ENCODE assay signal across 10 cellular contexts in genomic region chr5:176660530-176660859, GRCh38. TPM values are rescaled to one million over a fixed set of nuclear protein-coding genes. Genes with fewer than 3 reads are reported as not detected.
DNase-seq lines count a peak whose midpoint lies in the region; ATAC-seq, FAIRE-seq and TF ChIP-seq lines count a peak whose summit lies in the region.
"Had no signal": no experiment of that assay in that cellular context is flagged by ENCODE, and none has a peak within 500 bp of the region (broad histone marks: within the 10 kb centered on the region; RNA-seq: fewer than 3 reads in every experiment).

No MANE protein-coding gene starts in this region.

- H3K9ac ChIP-seq in HepG2 (ENCODE audit: insufficient read depth, low read depth, low read length) = no peak overlapping the region

- no peaks in the 10 kb centered on the region for H3K9me3 ChIP-seq in HepG2 (ENCODE audit: low read length)
- H3K9me3 ChIP-seq in right lobe of liver = no peaks in the 10 kb centered on the region
- H3K9me3 ChIP-seq in testis = no peaks in the 10 kb centered on the region
- H3K9me3 ChIP-seq: BE2C, MG63 had no signal

- H4K20me1 ChIP-seq in HepG2 (ENCODE audit: insufficient read depth, low read length) = no peaks in the 10 kb centered on the region

- FAIRE-seq in HepG2 (lab: Jason Lieb, UNC) = no peak

- H3K27me3 ChIP-seq in HepG2 (ENCODE audit: control insufficient read depth in 1 of 2, insufficient read depth in 2 of 2, low read length in 2 of 2) = peaks cover 3 to 4% of the 10 kb centered on the region in 2 experiments; a peak in 3 of 5 replicates
- no peaks in the 10 kb centered on the region for H3K27me3 ChIP-seq in right lobe of liver
- no peaks in the 10 kb centered on the region for H3K27me3 ChIP-seq in testis
- H3K27me3 ChIP-seq: BE2C, MG63 had no signal

- H3K36me3 ChIP-seq in HepG2 (replicated peaks in 1 of 2; ENCODE audit: control insufficient read depth in 1 of 2, insufficient read depth in 2 of 2, low read length in 2 of 2) = no peaks in the 10 kb centered on the region
- no peaks in the 10 kb centered on the region for H3K36me3 ChIP-seq in right lobe of liver
- H3K36me3 ChIP-seq in testis (ENCODE audit: low read depth, missing control alignments) = no peaks in the 10 kb centered on the region
- H3K36me3 ChIP-seq: BE2C had no signal

- no peak overlapping the region for H3K4me3 ChIP-seq in HepG2 (replicated peaks in 1 of 3; ENCODE audit: insufficient read depth in 1 of 3, low read depth in 2 of 3, low read length in 3 of 3)
- H3K4me3 ChIP-seq in right lobe of liver = no peak overlapping the region
- H3K4me3 ChIP-seq in testis = no peak overlapping the region
- H3K4me3 ChIP-seq: MG63 had no signal

- TF ChIP-seq CTCF in HepG2 (CRISPR knock-in tag; IDR thresholded peaks at IDR 0.05) = no peak
- TF ChIP-seq CTCF in right lobe of liver (IDR thresholded peaks at IDR 0.05) = no peak
- TF ChIP-seq CTCF in VCaP (conservative IDR thresholded peaks at IDR 0.05) = no peak
- TF ChIP-seq CTCF in testis (IDR thresholded peaks at IDR 0.05) = no peak

- TF ChIP-seq EP300 in HepG2 (IDR thresholded peaks at IDR 0.05; ENCODE audit: low read depth in 2 of 2, low read length in 2 of 2) (no peak), HepG2 (CRISPR knock-in tag; IDR thresholded peaks at IDR 0.05; ENCODE audit: borderline replicate concordance) (0 out of 2 replicates have a peak, but pooled peaks have one; percentile 6)

- POLR2A ChIA-PET in HepG2 (lab: Yijun Ruan, JAX) = interaction anchor here (1.1 to 1.5 kb wide), 2 partner anchors 13 to 17 kb away, joined by 3 to 7 read pairs; partner anchors contain the start of gene TSPAN17

- H3K4me2 ChIP-seq in HepG2 (ENCODE audit: low read depth, low read length) = no peak overlapping the region

- CTCF ChIA-PET in HepG2 (lab: Yijun Ruan, JAX; ENCODE audit: low intra/inter-chr PET ratio, low total read pairs) = interaction anchor here (0.7 to 1.6 kb wide), 3 partner anchors 84 to 298 kb away, joined by 3 to 7 read pairs (median 3); no protein-coding TSS in a partner anchor

- WGBS in HepG2 (ENCODE audit: low lambda C conversion rate) = no CpG with 5 or more reads among the region's 1 CpG
- no CpG with 5 or more reads among the region's 1 CpG for WGBS in right lobe of liver (ENCODE audit: insufficient coverage, low coverage, low lambda C conversion rate, missing lambda C conversion rate)
- WGBS in testis, 2 donors = 40 to 80% methylated on average over 1 of the region's 1 CpG

- no peak for TF ChIP-seq RAD21 in HepG2 (CRISPR knock-in tag; IDR thresholded peaks at IDR 0.05)

- no TSS peak for BruUV-seq in HepG2 (replicated peaks; lab: Mats Ljungman, UMichigan)

- H2AFZ ChIP-seq in HepG2 (ENCODE audit: low read length) = no peak overlapping the region

- H3K79me2 ChIP-seq in HepG2 (ENCODE audit: insufficient read depth, low read length) = no peaks in the 10 kb centered on the region

- ATAC-seq in HepG2 = peak; percentile 19
- ATAC-seq in right lobe of liver = no peak
- peak; percentile 26 for ATAC-seq in HG02840 (IDR thresholded peaks at IDR 0.05; ENCODE audit: low FRiP score, unreplicated experiment)
- ATAC-seq in GM18873 (IDR thresholded peaks at IDR 0.05; ENCODE audit: low FRiP score, unreplicated experiment) = no peak

- peaks cover 14% of the 10 kb centered on the region for H3K4me1 ChIP-seq in HepG2 (ENCODE audit: insufficient read depth, low read length)
- peaks cover 0 to 17% (median 8%) of the 10 kb centered on the region in 4 donors for H3K4me1 ChIP-seq in right lobe of liver
- no peaks in the 10 kb centered on the region for H3K4me1 ChIP-seq in testis
- H3K4me1 ChIP-seq: BE2C had no signal

- TF ChIP-seq POLR2A in HepG2 (IDR thresholded peaks at IDR 0.05; ENCODE audit: insufficient read depth in 1 of 2, low read depth in 2 of 2, low read length in 2 of 2) = no peak
- no peak for TF ChIP-seq POLR2A in right lobe of liver (IDR thresholded peaks at IDR 0.05)
- TF ChIP-seq POLR2A in testis (IDR thresholded peaks at IDR 0.05) = no peak

- H3K27ac ChIP-seq in HepG2 (ENCODE audit: extremely low read length, insufficient read depth, low read length) = no peak overlapping the region
- H3K27ac ChIP-seq in right lobe of liver = no peak overlapping the region
- H3K27ac ChIP-seq in VCaP = peak overlapping the region; percentile 11; the same call in 1 of the 2 replicates
- no peak overlapping the region for H3K27ac ChIP-seq in testis

- in situ Hi-C loops in HepG2 (cut with HindIII; ENCODE audit: extremely low pct_ligation_motif_present, low pct_unique_long_range_greater_than_20kb) = loop anchor here (10.0 kb wide), 1 partner anchor 294 kb away; no protein-coding TSS in a partner anchor

- DNase-seq in HepG2 (ENCODE audit: low spot score) (no peak), right lobe of liver (no peak), testis (no peak)
- no peak for DNase-seq in stimulated activated CD4-positive, alpha-beta T cell treated with anti-CD3 and anti-CD28 coated beads, Interleukin-2, amount 100 ng/mL, for 24 hours
- no peak for DNase-seq in activated CD8-positive, alpha-beta memory T cell treated with anti-CD3 and anti-CD28 coated beads for 24 hours

- intact Hi-C loops in HepG2 (cut with micrococcal nuclease; ENCODE audit: unreplicated experiment) = no loop called here
- intact Hi-C loops in right lobe of liver (cut with DNase I) = no loop called here
- intact Hi-C loops in testis (cut with DNase I; ENCODE audit: low total_unique reads) = no loop called here

RNA-seq across cellular contexts. Expression of gene TSPAN17, which starts 13.2 kb away (rescaled TPM):
- 10.1 and 11.5 TPM in 2 replicates for total RNA-seq in HepG2 (2016; rRNA removed; fragmentation: Illumina TruSeq; extraction: Trizol)
- 14.4 and 15.0 TPM in 2 replicates for total RNA-seq in HepG2 (2016; cell fraction: cytosol; rRNA removed; fragmentation: Illumina TruSeq; extraction: Trizol; ENCODE audit: low read depth)
- total RNA-seq in HepG2 (2016; cell fraction: insoluble cytoplasmic fraction; rRNA removed; fragmentation: Illumina TruSeq; extraction: Trizol) = 9.9 and 11.9 TPM in 2 replicates
- 28.4 and 30.1 TPM in 2 replicates for total RNA-seq in HepG2 (2016; cell fraction: membrane; rRNA removed; fragmentation: Illumina TruSeq; extraction: Trizol)
- 6.7 and 8.6 TPM in 2 replicates for total RNA-seq in HepG2 (2016; cell fraction: nucleus; rRNA removed; fragmentation: Illumina TruSeq; extraction: Trizol)
- polyA plus RNA-seq in HepG2 (2011; rRNA removed) = 15.0 and 20.0 TPM in 2 replicates
- 14.6 and 15.9 TPM in 2 replicates for polyA plus RNA-seq in HepG2 (2011; cell fraction: cytosol; rRNA removed)
- 34.5 and 40.1 TPM in 2 replicates for polyA plus RNA-seq in HepG2 (2011; cell fraction: nucleus; rRNA removed)
- 7.5 and 9.2 TPM in 2 replicates for polyA plus RNA-seq in HepG2 (2012)
- 20.7 and 22.9 TPM in 2 replicates for polyA plus RNA-seq in HepG2 (2016; cell fraction: cytosol; fragmentation: Illumina TruSeq; extraction: Trizol; ENCODE audit: low read depth)
- 11.8 and 14.9 TPM in 2 replicates for polyA plus RNA-seq in HepG2 (2016; cell fraction: insoluble cytoplasmic fraction; fragmentation: Illumina TruSeq; extraction: Trizol; ENCODE audit: low read depth)
- polyA plus RNA-seq in HepG2 (2016; cell fraction: membrane; fragmentation: Illumina TruSeq; extraction: Trizol; ENCODE audit: low read depth) = 32.1 and 34.7 TPM in 2 replicates
- polyA plus RNA-seq in HepG2 (2016; cell fraction: nucleus; fragmentation: Illumina TruSeq; extraction: Trizol; ENCODE audit: insufficient read depth, low read depth) = 17.6 and 18.4 TPM in 2 replicates
- polyA minus RNA-seq in HepG2 (2011; rRNA and poly(A)+ RNA removed; ENCODE audit: low replicate concordance) = 26.2 and 35.2 TPM in 2 replicates
- polyA minus RNA-seq in HepG2 (2011; cell fraction: cytosol; rRNA and poly(A)+ RNA removed) = 9.8 and 12.6 TPM in 2 replicates
- polyA minus RNA-seq in HepG2 (2011; cell fraction: nucleus; rRNA and poly(A)+ RNA removed) = 6.7 and 8.6 TPM in 2 replicates
- total RNA-seq in right lobe of liver = 10 to 100 TPM; 10.9 to 20.8 (median 13.6) TPM
- total RNA-seq in testis = 10 to 100 TPM; 31.7 to 51.7 TPM
- 57.0 TPM for polyA plus RNA-seq in testis (ENCODE audit: insufficient read depth, low read depth, low replicate concordance)

RNA-seq across cellular contexts. Expression of gene EIF4E1B, which starts 30.0 kb away (rescaled TPM):
- total RNA-seq in HepG2 (2016; rRNA removed; fragmentation: Illumina TruSeq; extraction: Trizol) = not detected in 2 replicates
- not detected in 2 replicates for total RNA-seq in HepG2 (2016; cell fraction: cytosol; rRNA removed; fragmentation: Illumina TruSeq; extraction: Trizol; ENCODE audit: low read depth)
- not detected in 2 replicates for total RNA-seq in HepG2 (2016; cell fraction: insoluble cytoplasmic fraction; rRNA removed; fragmentation: Illumina TruSeq; extraction: Trizol)
- total RNA-seq in HepG2 (2016; cell fraction: membrane; rRNA removed; fragmentation: Illumina TruSeq; extraction: Trizol) = not detected in 2 replicates
- total RNA-seq in HepG2 (2016; cell fraction: nucleus; rRNA removed; fragmentation: Illumina TruSeq; extraction: Trizol) = not detected in 2 replicates
- not detected in 2 replicates for polyA plus RNA-seq in HepG2 (2011; rRNA removed)
- polyA plus RNA-seq in HepG2 (2011; cell fraction: cytosol; rRNA removed) = not detected in 2 replicates
- not detected in 2 replicates for polyA plus RNA-seq in HepG2 (2011; cell fraction: nucleus; rRNA removed)
- polyA plus RNA-seq in HepG2 (2012) = not detected in 2 replicates
- not detected in 2 replicates for polyA plus RNA-seq in HepG2 (2016; cell fraction: cytosol; fragmentation: Illumina TruSeq; extraction: Trizol; ENCODE audit: low read depth)
- polyA plus RNA-seq in HepG2 (2016; cell fraction: insoluble cytoplasmic fraction; fragmentation: Illumina TruSeq; extraction: Trizol; ENCODE audit: low read depth) = not detected in 2 replicates
- polyA plus RNA-seq in HepG2 (2016; cell fraction: membrane; fragmentation: Illumina TruSeq; extraction: Trizol; ENCODE audit: low read depth) = not detected in 2 replicates
- polyA plus RNA-seq in HepG2 (2016; cell fraction: nucleus; fragmentation: Illumina TruSeq; extraction: Trizol; ENCODE audit: insufficient read depth, low read depth) = not detected in 2 replicates
- polyA minus RNA-seq in HepG2 (2011; rRNA and poly(A)+ RNA removed; ENCODE audit: low replicate concordance) = 0.07 TPM in 1 of 2 replicates, not detected in the other
- polyA minus RNA-seq in HepG2 (2011; cell fraction: cytosol; rRNA and poly(A)+ RNA removed) = not detected in 2 replicates
- polyA minus RNA-seq in HepG2 (2011; cell fraction: nucleus; rRNA and poly(A)+ RNA removed) = not detected in 2 replicates
- not detected for total RNA-seq in right lobe of liver
- total RNA-seq in testis = 1 to 10 TPM in 1 of 2 donors, under 1 TPM in 1; 0.99 to 2.4 TPM
- polyA plus RNA-seq in testis (ENCODE audit: insufficient read depth, low read depth, low replicate concordance) = 1.0 TPM

RNA-seq across cellular contexts. Expression of gene SNCB, which starts 30.2 kb away (rescaled TPM):
- not detected in 2 replicates for total RNA-seq in HepG2 (2016; rRNA removed; fragmentation: Illumina TruSeq; extraction: Trizol)
- total RNA-seq in HepG2 (2016; cell fraction: cytosol; rRNA removed; fragmentation: Illumina TruSeq; extraction: Trizol; ENCODE audit: low read depth) = not detected in 2 replicates
- not detected in 2 replicates for total RNA-seq in HepG2 (2016; cell fraction: insoluble cytoplasmic fraction; rRNA removed; fragmentation: Illumina TruSeq; extraction: Trizol)
- total RNA-seq in HepG2 (2016; cell fraction: membrane; rRNA removed; fragmentation: Illumina TruSeq; extraction: Trizol) = not detected in 2 replicates
- total RNA-seq in HepG2 (2016; cell fraction: nucleus; rRNA removed; fragmentation: Illumina TruSeq; extraction: Trizol) = not detected in 2 replicates
- not detected in 2 replicates for polyA plus RNA-seq in HepG2 (2011; rRNA removed)
- polyA plus RNA-seq in HepG2 (2011; cell fraction: cytosol; rRNA removed) = not detected in 2 replicates
- not detected in 2 replicates for polyA plus RNA-seq in HepG2 (2011; cell fraction: nucleus; rRNA removed)
- polyA plus RNA-seq in HepG2 (2012) = not detected in 2 replicates
- polyA plus RNA-seq in HepG2 (2016; cell fraction: cytosol; fragmentation: Illumina TruSeq; extraction: Trizol; ENCODE audit: low read depth) = not detected in 2 replicates
- not detected in 2 replicates for polyA plus RNA-seq in HepG2 (2016; cell fraction: insoluble cytoplasmic fraction; fragmentation: Illumina TruSeq; extraction: Trizol; ENCODE audit: low read depth)
- polyA plus RNA-seq in HepG2 (2016; cell fraction: membrane; fragmentation: Illumina TruSeq; extraction: Trizol; ENCODE audit: low read depth) = not detected in 2 replicates
- not detected in 2 replicates for polyA plus RNA-seq in HepG2 (2016; cell fraction: nucleus; fragmentation: Illumina TruSeq; extraction: Trizol; ENCODE audit: insufficient read depth, low read depth)
- not detected in 2 replicates for polyA minus RNA-seq in HepG2 (2011; rRNA and poly(A)+ RNA removed; ENCODE audit: low replicate concordance)
- not detected in 2 replicates for polyA minus RNA-seq in HepG2 (2011; cell fraction: cytosol; rRNA and poly(A)+ RNA removed)
- polyA minus RNA-seq in HepG2 (2011; cell fraction: nucleus; rRNA and poly(A)+ RNA removed) = not detected in 2 replicates
- not detected for total RNA-seq in right lobe of liver
- under 1 TPM; 0.31 to 0.74 TPM for total RNA-seq in testis
- polyA plus RNA-seq in testis (ENCODE audit: insufficient read depth, low read depth, low replicate concordance) = 0.62 TPM

RNA-seq across cellular contexts. Expression of gene GPRIN1, which starts 50.5 kb away (rescaled TPM):
- total RNA-seq in HepG2 (2016; rRNA removed; fragmentation: Illumina TruSeq; extraction: Trizol) = 2.0 and 2.1 TPM in 2 replicates
- 0.20 and 0.26 TPM in 2 replicates for total RNA-seq in HepG2 (2016; cell fraction: cytosol; rRNA removed; fragmentation: Illumina TruSeq; extraction: Trizol; ENCODE audit: low read depth)
- 1.6 and 2.0 TPM in 2 replicates for total RNA-seq in HepG2 (2016; cell fraction: insoluble cytoplasmic fraction; rRNA removed; fragmentation: Illumina TruSeq; extraction: Trizol)
- total RNA-seq in HepG2 (2016; cell fraction: membrane; rRNA removed; fragmentation: Illumina TruSeq; extraction: Trizol) = 0.71 and 0.79 TPM in 2 replicates
- total RNA-seq in HepG2 (2016; cell fraction: nucleus; rRNA removed; fragmentation: Illumina TruSeq; extraction: Trizol) = 1.4 and 1.8 TPM in 2 replicates
- polyA plus RNA-seq in HepG2 (2011; rRNA removed) = 0.32 and 0.56 TPM in 2 replicates
- 0.31 and 0.34 TPM in 2 replicates for polyA plus RNA-seq in HepG2 (2011; cell fraction: cytosol; rRNA removed)
- 0.50 and 0.62 TPM in 2 replicates for polyA plus RNA-seq in HepG2 (2011; cell fraction: nucleus; rRNA removed)
- polyA plus RNA-seq in HepG2 (2012) = 0.59 and 0.60 TPM in 2 replicates
- 0.09 TPM in 2 replicates for polyA plus RNA-seq in HepG2 (2016; cell fraction: cytosol; fragmentation: Illumina TruSeq; extraction: Trizol; ENCODE audit: low read depth)
- polyA plus RNA-seq in HepG2 (2016; cell fraction: insoluble cytoplasmic fraction; fragmentation: Illumina TruSeq; extraction: Trizol; ENCODE audit: low read depth) = 1.4 and 1.7 TPM in 2 replicates
- polyA plus RNA-seq in HepG2 (2016; cell fraction: membrane; fragmentation: Illumina TruSeq; extraction: Trizol; ENCODE audit: low read depth) = 0.34 and 0.43 TPM in 2 replicates
- 1.1 and 1.6 TPM in 2 replicates for polyA plus RNA-seq in HepG2 (2016; cell fraction: nucleus; fragmentation: Illumina TruSeq; extraction: Trizol; ENCODE audit: insufficient read depth, low read depth)
- 0.62 and 3.2 TPM in 2 replicates for polyA minus RNA-seq in HepG2 (2011; rRNA and poly(A)+ RNA removed; ENCODE audit: low replicate concordance)
- polyA minus RNA-seq in HepG2 (2011; cell fraction: cytosol; rRNA and poly(A)+ RNA removed) = 0.70 and 0.99 TPM in 2 replicates
- polyA minus RNA-seq in HepG2 (2011; cell fraction: nucleus; rRNA and poly(A)+ RNA removed) = 0.87 and 0.90 TPM in 2 replicates
- total RNA-seq in right lobe of liver = under 1 TPM; 0.05 to 0.99 (median 0.30) TPM
- total RNA-seq in testis = 1 to 10 TPM; 5.7 to 8.4 TPM
- polyA plus RNA-seq in testis (ENCODE audit: insufficient read depth, low read depth, low replicate concordance) = 2.5 TPM

Comparison
In these comparisons a context has a peak if more than half of its experiments do, and no peak if none do; other contexts are left out.
1. ATAC-seq: peak in HepG2 (single experiment) and HG02840 (single experiment); none in right lobe of liver (0 of 4) and GM18873 (single experiment).